Comparison of ENCODE assay signal across 7 cellular contexts in the genomic region with DNA sequence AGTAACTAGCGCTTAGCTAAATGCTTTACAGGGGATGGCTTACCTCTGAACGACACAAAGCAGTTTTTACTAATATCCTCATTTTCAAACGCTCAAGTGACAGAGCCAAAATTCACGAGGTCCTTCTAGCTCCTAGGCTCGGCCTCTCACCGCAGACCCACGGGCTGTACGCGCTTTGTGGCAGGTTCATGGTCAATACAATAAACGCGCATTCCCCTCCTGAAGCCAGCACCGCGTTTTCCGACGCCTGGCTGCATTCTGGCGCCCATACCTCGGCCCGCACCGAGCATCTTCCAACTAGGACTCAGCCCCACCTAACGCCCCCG. TPM values are rescaled to one million over a fixed set of nuclear protein-coding genes. Genes with fewer than 3 reads are reported as not detected.
DNase-seq lines count a peak whose midpoint lies in the region; ATAC-seq and TF ChIP-seq lines count a peak whose summit lies in the region.

No MANE protein-coding gene starts in this region.

- peaks cover 30% of the 10 kb centered on the region for H3K36me3 ChIP-seq in MG63

- H3K27me3 Mint-ChIP-seq in nephron progenitor cell (ENCODE audit: low read depth, poor library complexity): peaks cover 5% of the 10 kb centered on the region

- no peaks in the 10 kb centered on the region for H3K27me3 ChIP-seq in MG63

- H3K4me1 Mint-ChIP-seq in nephron progenitor cell: peaks cover 15% of the 10 kb centered on the region

- H3K4me3 ChIP-seq in MG63 (peak overlapping the region; percentile 78), coronary artery (peak overlapping the region; percentile 82)

- peak overlapping the region; percentile 77 to 86 for H3K27ac ChIP-seq in coronary artery

- H3K9me3 Mint-ChIP-seq in nephron progenitor cell: peaks cover 35% of the 10 kb centered on the region

- peak overlapping the region; percentile 95 for H3K4me3 Mint-ChIP-seq in nephron progenitor cell

- ATAC-seq in GM19035 (IDR thresholded peaks at IDR 0.05; ENCODE audit: unreplicated experiment): peak; percentile 37
- ATAC-seq in HG03354 (IDR thresholded peaks at IDR 0.05; ENCODE audit: poor library complexity, severe bottlenecking, unreplicated experiment): no peak
- no peak for ATAC-seq in GM18909 (IDR thresholded peaks at IDR 0.05; ENCODE audit: poor library complexity, unreplicated experiment)

- TF ChIP-seq CTCF in coronary artery (IDR thresholded peaks at IDR 0.05) (no peak), nephron progenitor cell (IDR thresholded peaks at IDR 0.05) (no peak)

- no peaks in the 10 kb centered on the region for H3K9me3 ChIP-seq in MG63

- DNase-seq in MG63 (no peak), coronary artery (ENCODE audit: low spot score) (no peak), nephron progenitor cell (no peak), SW 1271 (lab: John Stamatoyannopoulos, UW) (no peak)

- H3K36me3 Mint-ChIP-seq in nephron progenitor cell (ENCODE audit: low read depth): peaks cover 59% of the 10 kb centered on the region

- peak overlapping the region; percentile 25 for H3K27ac Mint-ChIP-seq in nephron progenitor cell

RNA-seq across cellular contexts. Expression of gene ZNF510, which starts 0.4 kb away (rescaled TPM):
- 2.7 and 4.6 TPM in 2 replicates for total RNA-seq in MG63 (2014; rRNA removed; shearing (Covaris generic); ENCODE audit: low replicate concordance)
